Comparison of ENCODE assay signal across 11 cellular contexts in the genomic region with DNA sequence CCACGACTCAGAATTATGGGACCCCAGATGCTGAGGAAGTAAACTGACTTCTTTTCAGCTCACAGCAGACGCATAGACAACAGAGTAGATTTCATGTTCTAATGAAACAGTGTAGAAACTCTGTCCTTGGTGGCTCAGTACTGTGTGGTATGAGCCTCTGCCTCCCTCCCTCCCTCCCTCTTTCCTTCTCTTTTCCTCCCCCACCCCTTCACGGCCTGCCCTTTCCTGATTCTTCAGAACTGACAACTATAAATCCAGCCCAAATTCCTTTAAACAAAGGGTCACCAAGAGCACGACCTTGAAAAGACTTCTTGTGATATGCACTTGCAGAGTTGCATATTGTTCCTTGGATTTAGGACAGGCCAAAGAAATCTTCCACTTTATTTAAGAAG.
DNase-seq lines count a peak whose midpoint lies in the region; ATAC-seq and TF ChIP-seq lines count a peak whose summit lies in the region.
"Had no signal": no experiment of that assay in that cellular context is flagged by ENCODE, and none has a peak within 500 bp of the region (broad histone marks: within the 10 kb centered on the region; RNA-seq: fewer than 3 reads in every experiment).

No MANE protein-coding gene starts in this region.

- CTCF ChIA-PET in CD4-positive, alpha-beta T cell (lab: Charles Lee): interaction anchor here (1.2 to 1.6 kb wide), 3 partner anchors 48 to 220 kb away, joined by 3 to 4 read pairs (median 3); no protein-coding TSS in a partner anchor

- peak overlapping the region; percentile 91 for H3K18ac ChIP-seq in neuronal stem cell (ENCODE audit: low read length)

- peaks cover 25% of the 10 kb centered on the region for H3K4me1 ChIP-seq in MM.1S (ENCODE audit: low read length)
- peaks cover 24 to 65% (median 39%) of the 10 kb centered on the region in 3 donors for H3K4me1 ChIP-seq in esophagus squamous epithelium
- H3K4me1 ChIP-seq in neuronal stem cell (ENCODE audit: control insufficient read depth in 2 of 2, insufficient read depth in 1 of 2, low read depth in 1 of 2, low read length in 2 of 2): peaks cover 26 to 28% of the 10 kb centered on the region in 2 donors

- no peaks in the 10 kb centered on the region for H3K79me1 ChIP-seq in neuronal stem cell (ENCODE audit: low read depth, low read length)

- peaks cover 21% of the 10 kb centered on the region for H3F3A ChIP-seq in MM.1S (ENCODE audit: insufficient read depth, low read length)

- peak overlapping the region; percentile 59; the same call in 1 of the 2 replicates for H3K4me3 ChIP-seq in MM.1S (ENCODE audit: low read length)
- H3K4me3 ChIP-seq in esophagus squamous epithelium: peak overlapping the region in 3 of 4 donors; percentile 3 to 59 (median 27)
- H3K4me3 ChIP-seq in neuronal stem cell (ENCODE audit: low read length in 2 of 2): peak overlapping the region in 1 of 2 donors; percentile 52

- H3K9me2 ChIP-seq in MM.1S (replicated peaks; ENCODE audit: insufficient read depth, low read length): no peaks in the 10 kb centered on the region

- H2BK5ac ChIP-seq in neuronal stem cell (ENCODE audit: low read length): no peak overlapping the region

- no peak for ATAC-seq in CD4-positive, alpha-beta T cell (ENCODE audit: poor library complexity)
- ATAC-seq in HG03354 (IDR thresholded peaks at IDR 0.05; ENCODE audit: poor library complexity, severe bottlenecking, unreplicated experiment) (no peak), HG02981 (IDR thresholded peaks at IDR 0.05; ENCODE audit: unreplicated experiment) (no peak), HG03045 (IDR thresholded peaks at IDR 0.05; ENCODE audit: unreplicated experiment) (no peak), GM21423 (IDR thresholded peaks at IDR 0.05; ENCODE audit: unreplicated experiment) (no peak)

- POLR2A ChIA-PET in CD4-positive, alpha-beta T cell (lab: Charles Lee): interaction anchor here (0.8 to 1.7 kb wide), 4 partner anchors 12 to 268 kb away, joined by 3 to 4 read pairs (median 4); no protein-coding TSS in a partner anchor

- no peak overlapping the region for H3K4ac ChIP-seq in neuronal stem cell (ENCODE audit: low read length)

- no peak overlapping the region for H4K91ac ChIP-seq in neuronal stem cell (ENCODE audit: low read depth, low read length, poor library complexity)

- no peaks in the 10 kb centered on the region for H3K27me3 ChIP-seq in CD4-positive, alpha-beta T cell (ENCODE audit: control insufficient read depth, insufficient read depth, low read length)
- H3K27me3 ChIP-seq in MM.1S (replicated peaks; ENCODE audit: insufficient read depth, low read length) (no peaks in the 10 kb centered on the region), esophagus squamous epithelium (no peaks in the 10 kb centered on the region), neuronal stem cell (ENCODE audit: control insufficient read depth in 3 of 3, insufficient read depth in 3 of 3, low read depth in 1 of 3, low read length in 3 of 3) (no peaks in the 10 kb centered on the region)

- no peaks in the 10 kb centered on the region for H3K79me2 ChIP-seq in MM.1S (ENCODE audit: low read length)

- no peak overlapping the region for H2BK15ac ChIP-seq in neuronal stem cell (ENCODE audit: low read length)

- TF ChIP-seq POLR2A in esophagus squamous epithelium (IDR thresholded peaks at IDR 0.05): no peak

- no peak overlapping the region for H3K4me3 Mint-ChIP-seq in CD4-positive, alpha-beta T cell

- H3K36me3 ChIP-seq in MM.1S (replicated peaks; ENCODE audit: insufficient read depth, low read length): no peaks in the 10 kb centered on the region
- H3K36me3 ChIP-seq in esophagus squamous epithelium: no peaks in the 10 kb centered on the region
- no peaks in the 10 kb centered on the region for H3K36me3 ChIP-seq in neuronal stem cell (replicated peaks in 1 of 2; ENCODE audit: control insufficient read depth in 2 of 2, insufficient read depth in 2 of 2, low read length in 2 of 2)

- no peak for TF ChIP-seq CTCF in CD4-positive, alpha-beta T cell (IDR thresholded peaks at IDR 0.05)
- TF ChIP-seq CTCF in MM.1S (IDR thresholded peaks at IDR 0.05; ENCODE audit: low read length): no peak
- no peak for TF ChIP-seq CTCF in esophagus squamous epithelium (IDR thresholded peaks at IDR 0.05)

- H2AK5ac ChIP-seq in neuronal stem cell (ENCODE audit: low read depth, low read length): no peak overlapping the region

- H3K9ac ChIP-seq in MM.1S (ENCODE audit: low read length) (peak overlapping the region; percentile 59; the same call in 1 of the 2 replicates), neuronal stem cell (ENCODE audit: low read depth, low read length, poor library complexity) (peak overlapping the region; percentile 18)

- H3K14ac ChIP-seq in neuronal stem cell (ENCODE audit: low read length): no peak overlapping the region

- no peak overlapping the region for H3K27ac ChIP-seq in CD4-positive, alpha-beta T cell (ENCODE audit: low read depth, low read length)
- H3K27ac ChIP-seq in MM.1S (ENCODE audit: low read length) (peak overlapping the region; percentile 83; the same call in 1 of the 2 replicates), esophagus squamous epithelium (peak overlapping the region; percentile 62 to 90 (median 74)), neuronal stem cell (replicated peaks; ENCODE audit: low read length) (peak overlapping the region; percentile 94)
- H3K27ac ChIP-seq: VCaP had no signal

- H3K23ac ChIP-seq in neuronal stem cell (ENCODE audit: low read depth, low read length, poor library complexity): no peak overlapping the region

- no peaks in the 10 kb centered on the region for H3K9me3 ChIP-seq in CD4-positive, alpha-beta T cell (ENCODE audit: control insufficient read depth, low read length)
- H3K9me3 ChIP-seq in MM.1S (replicated peaks; ENCODE audit: insufficient read depth, low read length) (no peaks in the 10 kb centered on the region), esophagus squamous epithelium (no peaks in the 10 kb centered on the region), neuronal stem cell (replicated peaks in 1 of 2; ENCODE audit: control insufficient read depth in 2 of 2, insufficient read depth in 1 of 2, low read depth in 1 of 2, low read length in 2 of 2) (no peaks in the 10 kb centered on the region)
- H3K9me3 ChIP-seq: Caco-2 had no signal

- H2BK12ac ChIP-seq in neuronal stem cell (ENCODE audit: low read length): no peak overlapping the region

- intact Hi-C loops in CD4-positive, alpha-beta T cell (cut with DNase I, micrococcal nuclease): loop anchor here in 1 of 2 experiments (5.0 to 10.0 kb wide), 2 partner anchors 221 to 231 kb away; no protein-coding TSS in a partner anchor
- intact Hi-C loops in esophagus squamous epithelium (cut with DNase I): no loop called here

- H3K36me3 Mint-ChIP-seq in CD4-positive, alpha-beta T cell (ENCODE audit: low read depth): no peaks in the 10 kb centered on the region

- H3K4me1 Mint-ChIP-seq in CD4-positive, alpha-beta T cell (ENCODE audit: low read depth): peaks cover 62% of the 10 kb centered on the region

- no peaks in the 10 kb centered on the region for H3K27me3 Mint-ChIP-seq in CD4-positive, alpha-beta T cell

- no peaks in the 10 kb centered on the region for H3K9me3 Mint-ChIP-seq in CD4-positive, alpha-beta T cell

- H4K8ac ChIP-seq in neuronal stem cell (ENCODE audit: low read depth, low read length): no peak overlapping the region

- H2BK120ac ChIP-seq in neuronal stem cell (ENCODE audit: low read depth, low read length): no peak overlapping the region

- WGBS in esophagus squamous epithelium, 2 donors: 8 to 15% methylated on average over 4 of the region's 4 CpGs
- WGBS in neuronal stem cell (ENCODE audit: extremely low coverage in 2 of 2, insufficient read length in 2 of 2, insufficient replicate concordance in 1 of 2), 2 donors: no CpG with 5 or more reads among the region's 4 CpGs

- H3K4me2 ChIP-seq in MM.1S (ENCODE audit: low read depth, low read length) (peak overlapping the region; percentile 94), neuronal stem cell (ENCODE audit: insufficient read depth, low read length, poor library complexity, severe bottlenecking) (peak overlapping the region; percentile 60)

- H2AFZ ChIP-seq in MM.1S (ENCODE audit: low read length): no peak overlapping the region
- peak overlapping the region; percentile 85 for H2AFZ ChIP-seq in neuronal stem cell (ENCODE audit: low read length)

- no peaks in the 10 kb centered on the region for H4K20me1 ChIP-seq in MM.1S (ENCODE audit: insufficient read depth, low read length)

- H3K27ac Mint-ChIP-seq in CD4-positive, alpha-beta T cell: peak overlapping the region; percentile 51

- no peak for DNase-seq in CD4-positive, alpha-beta T cell
- DNase-seq in MM.1S (no peak), esophagus squamous epithelium (lab: John Stamatoyannopoulos, UW) (no peak), neuronal stem cell (ENCODE audit: low spot score) (no peak)
- DNase-seq: Caco-2, GOT3 had no signal
